17 cellular contexts compared by ENCODE assay signal in genomic region chr6:7282097-7282906, GRCh38. TPM values are rescaled to one million over a fixed set of nuclear protein-coding genes. Genes with fewer than 3 reads are reported as not detected.
DNase-seq lines count a peak whose midpoint lies in the region; ATAC-seq, FAIRE-seq and TF ChIP-seq lines count a peak whose summit lies in the region.
"Had no signal": no experiment of that assay in that cellular context is flagged by ENCODE, and none has a peak within 500 bp of the region (broad histone marks: within the 10 kb centered on the region; RNA-seq: fewer than 3 reads in every experiment).

No MANE protein-coding gene starts in this region.

- H3K4me1 Mint-ChIP-seq in activated naive CD4-positive, alpha-beta T cell treated with anti-CD3 and anti-CD28 coated beads, Interleukin-2, amount 10 ng/mL, durations not matched to agents 7 days and 5 days, result peaks cover 18% of the 10 kb centered on the region
- peaks cover 15% of the 10 kb centered on the region for H3K4me1 Mint-ChIP-seq in stimulated activated naive CD8-positive, alpha-beta T cell treated with anti-CD3 and anti-CD28 coated beads, Interleukin-15, amount 100 ng/mL, for 72 hours

- ATAC-seq in K562, result peak; percentile 30; the same call in 1 of the 3 replicates
- peak; percentile 83 for ATAC-seq in stimulated activated naive CD8-positive, alpha-beta T cell treated with anti-CD3 and anti-CD28 coated beads, Interleukin-15, amount 100 ng/mL, for 72 hours
- ATAC-seq in HG02571 (IDR thresholded peaks at IDR 0.05; ENCODE audit: unreplicated experiment), result no peak
- no peak for ATAC-seq in HG03039 (IDR thresholded peaks at IDR 0.05; ENCODE audit: unreplicated experiment)
- ATAC-seq: gastroesophageal sphincter, lower lobe of right lung had no signal

- H3K4me3 Mint-ChIP-seq in activated naive CD4-positive, alpha-beta T cell treated with anti-CD3 and anti-CD28 coated beads, Interleukin-2, amount 10 ng/mL, durations not matched to agents 7 days and 5 days, result no peak overlapping the region
- peak overlapping the region; percentile 17 to 59 for H3K4me3 Mint-ChIP-seq in stimulated activated naive CD8-positive, alpha-beta T cell treated with anti-CD3 and anti-CD28 coated beads, Interleukin-15, amount 100 ng/mL, for 72 hours

- H3K4me2 ChIP-seq in K562 (ENCODE audit: insufficient read depth, low read length), result no peak overlapping the region

- CTCF ChIA-PET in activated naive CD4-positive, alpha-beta T cell treated with anti-CD3 and anti-CD28 coated beads, Interleukin-2, amount 10 ng/mL, durations not matched to agents 7 days and 5 days (lab: Charles Lee), result interaction anchor here (1.3 kb wide), 1 partner anchor 8 kb away, joined by 3 read pairs; no protein-coding TSS in a partner anchor
- CTCF ChIA-PET in K562 (lab: Yijun Ruan, JAX; ENCODE audit: low intra/inter-chr PET ratio), result no interaction called here

- BruUV-seq in K562 (replicated peaks; lab: Mats Ljungman, UMichigan), result no TSS peak

- intact Hi-C loops in K562 (cut with micrococcal nuclease), result no loop called here

- H3K9ac ChIP-seq in K562 (ENCODE audit: insufficient read depth in 1 of 2, low read depth in 2 of 2, low read length in 2 of 2), result no peak overlapping the region

- H3K27ac ChIP-seq in K562 (ENCODE audit: extremely low read depth, low read depth, low read length), result no peak overlapping the region
- H3K27ac ChIP-seq: gastroesophageal sphincter, lower lobe of right lung, sigmoid colon, stomach had no signal

- H3K4me1 ChIP-seq in K562 (replicated peaks in 1 of 2; ENCODE audit: control insufficient read depth in 2 of 2, insufficient read depth in 2 of 2, low read length in 2 of 2), result no peaks in the 10 kb centered on the region
- H3K4me1 ChIP-seq: gastroesophageal sphincter, HAP-1 had no signal

- no peak for TF ChIP-seq CTCF in K562 (IDR thresholded peaks at IDR 0.05 in 2 of 3, conservative IDR thresholded peaks at IDR 0.05 in 1 of 3; ENCODE audit: insufficient read depth in 2 of 3, low read depth in 1 of 3, low read length in 3 of 3)

- WGBS in K562 (ENCODE audit: insufficient coverage, low coverage, missing lambda C conversion rate), result 81% methylated on average over 9 of the region's 10 CpGs

- H3K27ac Mint-ChIP-seq in activated naive CD4-positive, alpha-beta T cell treated with anti-CD3 and anti-CD28 coated beads, Interleukin-2, amount 10 ng/mL, durations not matched to agents 7 days and 5 days, result peak overlapping the region; percentile 2
- peak overlapping the region; percentile 21 to 92 for H3K27ac Mint-ChIP-seq in stimulated activated naive CD8-positive, alpha-beta T cell treated with anti-CD3 and anti-CD28 coated beads, Interleukin-15, amount 100 ng/mL, for 72 hours

- H3K27me3 Mint-ChIP-seq in activated naive CD4-positive, alpha-beta T cell treated with anti-CD3 and anti-CD28 coated beads, Interleukin-2, amount 10 ng/mL, durations not matched to agents 7 days and 5 days, result peaks cover 5% of the 10 kb centered on the region
- H3K27me3 Mint-ChIP-seq in stimulated activated naive CD8-positive, alpha-beta T cell treated with anti-CD3 and anti-CD28 coated beads, Interleukin-15, amount 100 ng/mL, for 72 hours, result no peaks in the 10 kb centered on the region

- POLR2A ChIA-PET in K562 (lab: Yijun Ruan, JAX), result interaction anchor here (0.6 to 1.6 kb wide), 3 partner anchors 10 to 622 kb away, joined by 3 to 6 read pairs (median 3); no protein-coding TSS in a partner anchor

- no peak for TF ChIP-seq EP300 in K562 (IDR thresholded peaks at IDR 0.05; ENCODE audit: low read length)

- H3K9me3 Mint-ChIP-seq in activated naive CD4-positive, alpha-beta T cell treated with anti-CD3 and anti-CD28 coated beads, Interleukin-2, amount 10 ng/mL, durations not matched to agents 7 days and 5 days, result no peaks in the 10 kb centered on the region
- no peaks in the 10 kb centered on the region for H3K9me3 Mint-ChIP-seq in stimulated activated naive CD8-positive, alpha-beta T cell treated with anti-CD3 and anti-CD28 coated beads, Interleukin-15, amount 100 ng/mL, for 72 hours

- in situ Hi-C loops in K562 (cut with MboI), result loop anchor here (5.0 kb wide), 2 partner anchors 60 to 330 kb away; no protein-coding TSS in a partner anchor

- no peaks in the 10 kb centered on the region for H3K9me1 ChIP-seq in K562 (ENCODE audit: control insufficient read depth, insufficient read depth, low read length)

- no peak for TF ChIP-seq RAD21 in K562 (CRISPR knock-in tag; conservative IDR thresholded peaks at IDR 0.05 in 1 of 2, IDR thresholded peaks at IDR 0.05 in 1 of 2)

- TF ChIP-seq POLR2A in K562 (conservative IDR thresholded peaks at IDR 0.05), result peak; percentile 39; the same call in 1 of the 2 replicates

- no peaks in the 10 kb centered on the region for H3K9me3 ChIP-seq in K562 (replicated peaks; ENCODE audit: control insufficient read depth, insufficient read depth, low read depth, low read length)
- H3K9me3 ChIP-seq: gastroesophageal sphincter, HAP-1, lower lobe of right lung, sigmoid colon, stomach had no signal

- peaks cover 31% of the 10 kb centered on the region; the same call in 2 of the 3 replicates for H3K36me3 ChIP-seq in K562 (ENCODE audit: control insufficient read depth, insufficient read depth, low read length)

- FAIRE-seq in K562 (lab: Jason Lieb, UNC), result no peak

- H3K36me3 Mint-ChIP-seq in activated naive CD4-positive, alpha-beta T cell treated with anti-CD3 and anti-CD28 coated beads, Interleukin-2, amount 10 ng/mL, durations not matched to agents 7 days and 5 days, result peaks cover 32% of the 10 kb centered on the region

- no peak overlapping the region for H3K4me3 ChIP-seq in K562
- H3K4me3 ChIP-seq: gastroesophageal sphincter, HAP-1, lower lobe of right lung, sigmoid colon, stomach had no signal

- no peaks in the 10 kb centered on the region for H4K20me1 ChIP-seq in K562 (replicated peaks; ENCODE audit: control insufficient read depth, insufficient read depth, low read length)

- no peaks in the 10 kb centered on the region for H3K27me3 ChIP-seq in K562 (ENCODE audit: control insufficient read depth in 2 of 2, insufficient read depth in 2 of 2, low read length in 2 of 2)
- H3K27me3 ChIP-seq: gastroesophageal sphincter, sigmoid colon, stomach had no signal

- H2AFZ ChIP-seq in K562 (ENCODE audit: low read depth, low read length), result no peak overlapping the region

- DNase-seq in activated naive CD4-positive, alpha-beta T cell treated with anti-CD3 and anti-CD28 coated beads, Interleukin-2, amount 10 ng/mL, durations not matched to agents 7 days and 5 days, result no peak
- no peak for DNase-seq in activated naive CD4-positive, alpha-beta T cell treated with anti-CD3 and anti-CD28 coated beads, Interleukin-2, amount 50 U/mL, for 16 hours
- DNase-seq in K562 (ENCODE audit: extremely low read depth in 1 of 4, low spot score in 3 of 4), result no peak
- DNase-seq in stimulated activated naive CD8-positive, alpha-beta T cell treated with anti-CD3 and anti-CD28 coated beads, Interleukin-15, amount 100 ng/mL, for 72 hours, result peak in 1 of 2 donors; percentile 29
- DNase-seq in AG08395 (ENCODE audit: low spot score), result no peak
- DNase-seq: DMS153, Kasumi-1, lower lobe of right lung, NCI-H1694 treated with DMSO at 0.1 percent for 48 hours, NCI-H524, sigmoid colon, stomach had no signal

- H3K79me2 ChIP-seq in K562 (ENCODE audit: control insufficient read depth, insufficient read depth, low read length), result no peaks in the 10 kb centered on the region

TF ChIP-seq in PFSK-1, 5 proteins besides CTCF, POLR2A, EP300 and RAD21 (continues in another document):
- 0 out of 2 replicates have a peak, but pooled peaks have one; percentile 42 for TF ChIP-seq POLR2AphosphoS5 (IDR thresholded peaks at IDR 0.05; ENCODE audit: low read depth, low read length)

TF ChIP-seq in K562, 482 proteins besides CTCF, POLR2A, EP300 and RAD21:
- TF ChIP-seq SPI1 (IDR thresholded peaks at IDR 0.05; ENCODE audit: borderline replicate concordance, low read depth, low read length), result 0 out of 2 replicates have a peak, but pooled peaks have one; percentile 31
- 0 out of 2 replicates have a peak, but pooled peaks have one; percentile 35 for TF ChIP-seq POLR2G (IDR thresholded peaks at IDR 0.05; ENCODE audit: low read depth, low read length)
- no peak for TF ChIP-seq TCF3 (CRISPR knock-in tag; IDR thresholded peaks at IDR 0.05)
- no peak for TF ChIP-seq CHD2 (IDR thresholded peaks at IDR 0.05; ENCODE audit: low read depth, low read length)

RNA-seq across cellular contexts. Expression of gene SSR1, which starts 30.7 kb away (rescaled TPM):
- polyA plus RNA-seq in PFSK-1 (2012; ENCODE audit: insufficient read length, low read depth), result 122 TPM
- total RNA-seq in K562 (2011; cell fraction: chromatin; rRNA removed; ENCODE audit: low replicate concordance), result 114 and 205 TPM in 2 replicates
- 79.2 and 86.9 TPM in 2 replicates for total RNA-seq in K562 (2011; cell fraction: nucleolus; rRNA removed)
- total RNA-seq in K562 (2011; cell fraction: nucleoplasm; rRNA removed), result 142 and 219 TPM in 2 replicates
- total RNA-seq in K562 (2014; rRNA removed) (75.7 and 87.7 TPM in 2 replicates), K562 (2014; rRNA removed; fragmentation: Illumina TruSeq; extraction: Trizol) (129 and 148 TPM in 2 replicates), K562 (2015; rRNA removed; fragmentation: Illumina TruSeq; extraction: Trizol) (94.0 and 97.4 TPM in 2 replicates), K562 (2021) (144 and 147 TPM in 2 replicates)
- polyA plus RNA-seq in K562 (2011; rRNA removed) (176 and 197 TPM in 2 replicates), K562 (2014; fragmentation: Illumina TruSeq; extraction: Trizol) (144 and 167 TPM in 2 replicates), K562 (2014; fragmentation: Nextera tagmentation; extraction: Ambion mirVana) (100 to 1,000 TPM; 212 to 220 TPM), K562 (2014; rRNA removed) (107 and 110 TPM in 2 replicates)
- 34.5 and 75.0 TPM in 2 replicates for polyA plus RNA-seq in K562 (2011; cell fraction: cytosol; rRNA removed)
- polyA plus RNA-seq in K562 (2011; cell fraction: nucleus; rRNA removed), result 38.8 and 65.1 TPM in 2 replicates
- 157 and 163 TPM in 2 replicates for polyA plus RNA-seq in K562 (2012)
- polyA minus RNA-seq in K562 (2011; rRNA and poly(A)+ RNA removed), result 241 and 283 TPM in 2 replicates
- 83.5 and 101 TPM in 2 replicates for polyA minus RNA-seq in K562 (2011; cell fraction: cytosol; rRNA and poly(A)+ RNA removed)
- 13.6 and 24.5 TPM in 2 replicates for polyA minus RNA-seq in K562 (2011; cell fraction: nucleus; rRNA and poly(A)+ RNA removed)

Comparison
In these comparisons a context has a peak if more than half of its experiments do, and no peak if none do; other contexts are left out.
1. ATAC-seq: peak in K562 (single experiment) and stimulated activated naive CD8-positive, alpha-beta T cell treated with anti-CD3 and anti-CD28 coated beads, Interleukin-15, amount 100 ng/mL, for 72 hours (single experiment); none in HG02571 (single experiment) and HG03039 (single experiment).